ENCODE assay signal across 9 cellular contexts in the genomic region with DNA sequence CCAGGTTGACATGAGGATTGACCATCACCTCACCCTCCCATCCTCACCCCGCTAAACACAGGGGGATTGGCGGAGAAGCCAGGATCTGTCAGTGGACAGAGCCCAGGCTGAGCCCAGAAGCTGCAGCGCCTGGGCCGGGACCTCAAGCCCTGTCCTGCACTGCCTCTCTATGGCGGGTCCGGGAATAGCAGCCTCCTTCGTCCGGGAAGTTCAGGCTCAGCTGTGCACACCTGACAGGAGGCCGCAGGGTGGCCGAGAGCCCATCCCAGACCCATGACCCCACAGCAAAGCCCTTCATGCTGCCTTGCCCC.
DNase-seq lines count a peak whose midpoint lies in the region; ATAC-seq, FAIRE-seq and TF ChIP-seq lines count a peak whose summit lies in the region.
"Had no signal": no experiment of that assay in that cellular context is flagged by ENCODE, and none has a peak within 500 bp of the region (broad histone marks: within the 10 kb centered on the region; RNA-seq: fewer than 3 reads in every experiment).

No MANE protein-coding gene starts in this region.

- H3K4me3 ChIP-seq in RWPE2 (ENCODE audit: severe bottlenecking): no peak overlapping the region
- no peak overlapping the region for H3K4me3 ChIP-seq in bronchial epithelial cell (ENCODE audit: low read depth, low read length)
- H3K4me3 ChIP-seq in kidney epithelial cell (ENCODE audit: low read depth, low read length): no peak overlapping the region
- H3K4me3 ChIP-seq: skin epidermis had no signal

- TF ChIP-seq CTCF in RWPE2 (IDR thresholded peaks at IDR 0.05; ENCODE audit: poor library complexity, severe bottlenecking): peak; percentile 83
- TF ChIP-seq CTCF in bronchial epithelial cell (IDR thresholded peaks at IDR 0.05; ENCODE audit: insufficient read depth, low read length, severe bottlenecking): peak; percentile 94
- TF ChIP-seq CTCF in kidney epithelial cell (IDR thresholded peaks at IDR 0.05; ENCODE audit: insufficient read depth, low read length, poor library complexity, severe bottlenecking): peak; percentile 95

- DNase-seq in CD1c-positive myeloid dendritic cell (ENCODE audit: extremely low spot score) (peak; percentile 48), LHCN-M2 (ENCODE audit: low read depth) (peak; percentile 24), RWPE2 (ENCODE audit: low spot score) (no peak), bronchial epithelial cell (ENCODE audit: low read depth) (peak; percentile 11), kidney epithelial cell (ENCODE audit: low read depth) (no peak)
- peak; percentile 65 to 72 for DNase-seq in stimulated activated CD4-positive, alpha-beta T cell treated with anti-CD3 and anti-CD28 coated beads, Interleukin-2, amount 100 ng/mL, for 48 hours

- ATAC-seq in GM19452 (IDR thresholded peaks at IDR 0.05; ENCODE audit: unreplicated experiment): peak; percentile 71
- peak; percentile 71 for ATAC-seq in RWPE2 (ENCODE audit: low read depth)
- ATAC-seq in HG03039 (IDR thresholded peaks at IDR 0.05; ENCODE audit: unreplicated experiment): no peak

- no peaks in the 10 kb centered on the region for H3K36me3 ChIP-seq in RWPE2 (ENCODE audit: low read depth)
- no peaks in the 10 kb centered on the region for H3K36me3 ChIP-seq in bronchial epithelial cell (ENCODE audit: control insufficient read depth, insufficient read depth, low read length)
- H3K36me3 ChIP-seq in kidney epithelial cell (ENCODE audit: control insufficient read depth, insufficient read depth, low read length): no peaks in the 10 kb centered on the region

- no peak overlapping the region for H3K27ac ChIP-seq in RWPE2 (ENCODE audit: poor library complexity, severe bottlenecking)
- H3K27ac ChIP-seq: skin epidermis had no signal

- H3K27me3 ChIP-seq in RWPE2 (ENCODE audit: insufficient read depth, poor library complexity, severe bottlenecking) (peaks cover 12% of the 10 kb centered on the region), bronchial epithelial cell (ENCODE audit: control insufficient read depth, insufficient read depth, low read length) (no peaks in the 10 kb centered on the region), kidney epithelial cell (ENCODE audit: control insufficient read depth, insufficient read depth, low read length) (peaks cover 30% of the 10 kb centered on the region)

- H3K4me1 ChIP-seq in RWPE2 (ENCODE audit: insufficient read depth, poor library complexity, severe bottlenecking): no peaks in the 10 kb centered on the region

- FAIRE-seq in bronchial epithelial cell (lab: Jason Lieb, UNC): no peak

- H3K9me3 ChIP-seq in RWPE2 (ENCODE audit: severe bottlenecking): no peaks in the 10 kb centered on the region

Comparison
In these comparisons a context has a peak if more than half of its experiments do, and no peak if none do; other contexts are left out.
1. DNase-seq: peak in CD1c-positive myeloid dendritic cell (single experiment), LHCN-M2 (single experiment), bronchial epithelial cell (single experiment) and stimulated activated CD4-positive, alpha-beta T cell treated with anti-CD3 and anti-CD28 coated beads, Interleukin-2, amount 100 ng/mL, for 48 hours (2 of 2); none in RWPE2 (single experiment) and kidney epithelial cell (single experiment).
2. Peak in every context shown above with its lines, with median percentiles within 50 percentile points of each other: CTCF ChIP-seq.